ENCODE assay signal across 18 cellular contexts in the genomic region with DNA sequence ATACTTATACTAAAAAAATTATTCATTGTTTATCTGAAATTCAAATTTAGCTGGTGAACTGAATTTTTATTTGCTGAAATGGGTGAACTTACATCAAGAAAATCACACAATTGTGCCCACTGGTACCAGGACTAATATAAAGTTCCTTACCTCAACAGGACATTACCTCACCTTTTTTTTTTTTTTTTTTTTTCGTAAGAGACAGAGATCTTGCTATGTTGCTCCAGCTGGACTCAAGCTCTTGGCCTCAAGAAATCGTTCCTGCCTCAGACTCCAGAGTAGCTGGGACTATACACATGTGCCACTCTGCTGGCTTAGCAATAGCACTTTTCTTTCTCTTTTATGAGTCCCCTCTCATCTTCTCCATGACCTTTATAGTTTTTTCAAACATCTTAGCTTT.
"Had no signal": no experiment of that assay in that cellular context is flagged by ENCODE, and none has a peak within 500 bp of the region (broad histone marks: within the 10 kb centered on the region; RNA-seq: fewer than 3 reads in every experiment).

No MANE protein-coding gene starts in this region.

- H3K4me1 Mint-ChIP-seq: immature natural killer cell, memory B cell had no signal

- H3K36me3 ChIP-seq: cardiac muscle cell, esophagus squamous epithelium, ovary, right lobe of liver had no signal

- H3K4me3 Mint-ChIP-seq: activated naive CD4-positive, alpha-beta T cell treated with anti-CD3 and anti-CD28 coated beads, Interleukin-2, amount 50 U/mL, for 24 hours; dendritic cell treated with granulocyte-macrophage colony-stimulating factor and Interleukin-4, amounts not matched to agents 40 ng/mL and 50 ng/mL, for 4 days; immature natural killer cell; memory B cell had no signal

- H3K4me1 ChIP-seq: right lobe of liver had no signal

- H3K9me3 Mint-ChIP-seq: activated naive CD4-positive, alpha-beta T cell treated with anti-CD3 and anti-CD28 coated beads, Interleukin-2, amount 50 U/mL, for 24 hours; dendritic cell treated with granulocyte-macrophage colony-stimulating factor and Interleukin-4, amounts not matched to agents 40 ng/mL and 50 ng/mL, for 4 days; memory B cell had no signal

- H3K27ac Mint-ChIP-seq: activated naive CD4-positive, alpha-beta T cell treated with anti-CD3 and anti-CD28 coated beads, Interleukin-2, amount 50 U/mL, for 24 hours; dendritic cell treated with granulocyte-macrophage colony-stimulating factor and Interleukin-4, amounts not matched to agents 40 ng/mL and 50 ng/mL, for 4 days; memory B cell had no signal

- H3K27me3 Mint-ChIP-seq: activated naive CD4-positive, alpha-beta T cell treated with anti-CD3 and anti-CD28 coated beads, Interleukin-2, amount 50 U/mL, for 24 hours; naive thymus-derived CD4-positive, alpha-beta T cell had no signal

- H3K9me3 ChIP-seq: esophagus squamous epithelium, mucosa of descending colon, ovary, right lobe of liver had no signal

- DNase-seq: activated CD4-positive, alpha-beta T cell treated with anti-CD3 and anti-CD28 coated beads for 1 hour; activated CD4-positive, alpha-beta T cell treated with anti-CD3 and anti-CD28 coated beads, Interleukin-2, amount 50 U/mL, for 48 hours; activated effector memory CD4-positive, alpha-beta T cell treated with Interleukin-2 at 50 U/mL for 16 hours; activated T-cell treated with anti-CD3 and anti-CD28 coated beads, Interleukin-2, amount 50 U/mL, for 1 hour; effector memory CD4-positive, alpha-beta T cell; esophagus squamous epithelium; immature natural killer cell; left ventricle myocardium superior; mucosa of descending colon; naive thymus-derived CD4-positive, alpha-beta T cell; ovary; right lobe of liver; stimulated activated naive CD4-positive, alpha-beta T cell had no signal

- H3K36me3 Mint-ChIP-seq: activated naive CD4-positive, alpha-beta T cell treated with anti-CD3 and anti-CD28 coated beads, Interleukin-2, amount 50 U/mL, for 24 hours; immature natural killer cell had no signal

- H3K27me3 ChIP-seq: cardiac muscle cell, esophagus squamous epithelium, ovary, right lobe of liver had no signal

- H3K27ac ChIP-seq: cardiac muscle cell, esophagus squamous epithelium, ovary, right lobe of liver, VCaP had no signal

- ATAC-seq: left ventricle myocardium superior; mucosa of descending colon; naive thymus-derived CD4-positive, alpha-beta T cell; right lobe of liver had no signal

- H3K4me3 ChIP-seq: cardiac muscle cell, esophagus squamous epithelium, mucosa of descending colon, ovary, right lobe of liver had no signal
